Comparison of ENCODE assay signal across 1 cellular context in genomic region chr17:29179232-29180036, GRCh38.
A peak's percentile ranks its signal among the peaks of the same experiment; 100 is the strongest.
TF ChIP-seq lines count a peak whose summit lies in the region.

No MANE protein-coding gene starts in this region.

TF ChIP-seq in K562, 482 proteins besides CTCF, POLR2A, EP300 and RAD21 (continued from another document and continues in another):
- TF ChIP-seq REST (CRISPR knock-in tag; IDR thresholded peaks at IDR 0.05; ENCODE audit: low read depth) (no peak; the same call in 1 of the 2 replicates), PHB2 (IDR thresholded peaks at IDR 0.05; ENCODE audit: low read depth) (peak; percentile 63; the same call in 1 of the 2 replicates), NCOA6 (IDR thresholded peaks at IDR 0.05) (peak; percentile 38; the same call in 1 of the 2 replicates), HNRNPH1 (optimal IDR thresholded peaks at IDR 0.05; ENCODE audit: low read depth, low read length) (no peak), ZBTB11 (CRISPR knock-in tag; IDR thresholded peaks at IDR 0.05) (no peak), TFAM (CRISPR knock-in tag; conservative IDR thresholded peaks at IDR 0.05) (no peak), ETV5 (CRISPR knock-in tag; IDR thresholded peaks at IDR 0.05; ENCODE audit: low read depth) (no peak), BHLHE40 (IDR thresholded peaks at IDR 0.05; ENCODE audit: low read length) (peak; percentile 83), NR2F6 (CRISPR knock-in tag; IDR thresholded peaks at IDR 0.05) (no peak), EHMT2 (IDR thresholded peaks at IDR 0.05) (no peak), IFI16 (CRISPR knock-in tag; IDR thresholded peaks at IDR 0.05) (no peak), PCBP2 (IDR thresholded peaks at IDR 0.05; ENCODE audit: low read depth, low read length, poor library complexity, severe bottlenecking) (no peak), ZNF134 (CRISPR knock-in tag; conservative IDR thresholded peaks at IDR 0.05) (no peak), ZSCAN32 (CRISPR knock-in tag; IDR thresholded peaks at IDR 0.05) (no peak), CBFA2T2 (conservative IDR thresholded peaks at IDR 0.05) (peak; percentile 94), ZNF232 (CRISPR knock-in tag; IDR thresholded peaks at IDR 0.05) (no peak), EP400 (IDR thresholded peaks at IDR 0.05) (peak; percentile 57; the same call in 1 of the 2 replicates), VEZF1 (CRISPR knock-in tag; IDR thresholded peaks at IDR 0.05) (peak; percentile 88), NFIC (IDR thresholded peaks at IDR 0.05) (peak; percentile 75), NFE2L1 (tag; IDR thresholded peaks at IDR 0.05; ENCODE audit: borderline replicate concordance, low read depth) (no peak), ARID1B (IDR thresholded peaks at IDR 0.05) (peak; percentile 93), ZNF263 (CRISPR knock-in tag; IDR thresholded peaks at IDR 0.05; ENCODE audit: borderline replicate concordance) (peak; percentile 52; the same call in 1 of the 2 replicates), ZNF311 (CRISPR knock-in tag; IDR thresholded peaks at IDR 0.05) (no peak), NR4A1 (CRISPR knock-in tag; IDR thresholded peaks at IDR 0.05) (no peak), NR4A1 (tag; IDR thresholded peaks at IDR 0.05) (no peak), ZNF324 (CRISPR knock-in tag; IDR thresholded peaks at IDR 0.05) (no peak), HLTF (IDR thresholded peaks at IDR 0.05) (peak; percentile 55; the same call in 1 of the 2 replicates), ZNF174 (CRISPR knock-in tag; IDR thresholded peaks at IDR 0.05) (no peak), IRF1 (CRISPR knock-in tag; IDR thresholded peaks at IDR 0.05; ENCODE audit: borderline replicate concordance) (no peak), HES1 (IDR thresholded peaks at IDR 0.05; ENCODE audit: low read depth) (peak; percentile 69), DMBX1 (CRISPR knock-in tag; IDR thresholded peaks at IDR 0.05; ENCODE audit: borderline replicate concordance) (no peak), PCBP1 (IDR thresholded peaks at IDR 0.05; ENCODE audit: low read depth, low read length, poor library complexity, severe bottlenecking) (no peak), BRF1 (IDR thresholded peaks at IDR 0.05; ENCODE audit: borderline replicate concordance, extremely low read depth, insufficient read length) (no peak), MCM7 (IDR thresholded peaks at IDR 0.05) (no peak), ZNF253 (CRISPR knock-in tag; conservative IDR thresholded peaks at IDR 0.05) (no peak), MAZ (CRISPR knock-in tag; conservative IDR thresholded peaks at IDR 0.05 in 1 of 2, IDR thresholded peaks at IDR 0.05 in 1 of 2) (peak; percentile 56 to 61; a peak in 3 of 4 replicates), HMGN3 (IDR thresholded peaks at IDR 0.05; ENCODE audit: borderline replicate concordance, extremely low read depth, insufficient read length, low read depth, low read length) (peak; percentile 41), GTF2E2 (tag; IDR thresholded peaks at IDR 0.05) (no peak), GATAD2A (IDR thresholded peaks at IDR 0.05) (peak; percentile 94), ZNF41 (CRISPR knock-in tag; conservative IDR thresholded peaks at IDR 0.05) (no peak), NBN (IDR thresholded peaks at IDR 0.05; ENCODE audit: low read depth) (no peak; the same call in 1 of the 2 replicates), SRSF7 (optimal IDR thresholded peaks at IDR 0.05; ENCODE audit: low read depth, low read length) (no peak), CAMTA2 (CRISPR knock-in tag; conservative IDR thresholded peaks at IDR 0.05) (no peak), ZNF146 (CRISPR knock-in tag; IDR thresholded peaks at IDR 0.05; ENCODE audit: unreplicated experiment) (no peak), TCF3 (CRISPR knock-in tag; IDR thresholded peaks at IDR 0.05) (peak; percentile 86), NCOR1 (IDR thresholded peaks at IDR 0.05) (peak; percentile 91), MTA3 (IDR thresholded peaks at IDR 0.05; ENCODE audit: borderline replicate concordance) (peak; percentile 86), HNRNPUL1 (IDR thresholded peaks at IDR 0.05; ENCODE audit: low read length) (no peak), CREM (IDR thresholded peaks at IDR 0.05; ENCODE audit: low read depth) (no peak; the same call in 1 of the 2 replicates), ZNF398 (CRISPR knock-in tag; IDR thresholded peaks at IDR 0.05) (no peak), RFX5 (IDR thresholded peaks at IDR 0.05; ENCODE audit: low read depth, low read length) (no peak), CLOCK (CRISPR knock-in tag; IDR thresholded peaks at IDR 0.05; ENCODE audit: borderline replicate concordance) (no peak), SIRT6 (IDR thresholded peaks at IDR 0.05; ENCODE audit: low read depth, low read length) (no peak), HDAC3 (IDR thresholded peaks at IDR 0.05; ENCODE audit: borderline replicate concordance, partially characterized antibody) (no peak), GTF2A2 (tag; IDR thresholded peaks at IDR 0.05) (no peak), ZZZ3 (IDR thresholded peaks at IDR 0.05) (no peak), WHSC1 (IDR thresholded peaks at IDR 0.05; ENCODE audit: low read length) (no peak), CEBPB (tag; IDR thresholded peaks at IDR 0.05) (no peak)
